In the genomic region with DNA sequence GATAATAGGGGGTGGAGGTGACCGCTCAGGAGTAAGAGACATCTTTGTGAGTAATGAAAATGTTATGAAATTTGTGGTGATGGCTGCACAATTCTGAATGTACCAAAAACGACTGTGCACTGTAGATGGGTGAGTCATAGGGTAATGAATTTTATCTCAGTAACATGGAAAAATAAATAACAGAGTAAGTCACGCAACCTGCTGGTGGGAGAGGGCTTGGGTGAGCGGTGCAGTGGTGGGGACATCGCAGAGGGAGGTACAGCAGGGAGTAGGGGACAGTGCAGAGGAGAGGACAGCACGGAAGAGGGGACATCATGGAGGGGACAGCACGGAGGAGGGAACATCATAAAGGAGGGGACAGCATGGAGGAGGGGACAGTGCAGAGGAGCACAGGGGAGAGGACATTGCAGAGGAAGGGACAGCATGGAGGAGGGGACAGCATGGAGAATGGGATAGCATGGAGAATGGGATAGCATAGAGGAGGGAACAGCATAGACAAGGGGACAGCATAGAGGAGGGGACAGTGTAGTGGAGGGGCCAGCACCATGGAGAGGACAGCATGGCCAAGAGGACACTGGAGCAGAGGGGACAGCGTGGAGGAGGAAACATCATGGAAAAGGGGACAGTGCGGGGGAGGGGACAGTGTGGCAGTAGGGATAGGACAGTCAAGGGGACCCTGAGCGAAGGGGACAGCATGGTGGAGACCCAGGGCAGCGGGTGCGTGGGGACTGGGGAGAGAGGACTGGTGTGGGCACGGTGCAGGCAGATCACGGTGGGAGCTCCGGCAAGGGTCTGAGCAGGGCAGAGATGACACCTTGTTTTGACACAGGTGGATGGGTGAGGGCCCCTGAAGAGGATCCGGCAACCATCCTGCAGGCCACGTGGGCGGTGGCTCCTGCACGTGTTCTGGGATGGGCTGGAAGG, we compare ENCODE assay signal across 13 cellular contexts.
DNase-seq lines count a peak whose midpoint lies in the region; ATAC-seq and TF ChIP-seq lines count a peak whose summit lies in the region.
"Had no signal": no experiment of that assay in that cellular context is flagged by ENCODE, and none has a peak within 500 bp of the region (broad histone marks: within the 10 kb centered on the region; RNA-seq: fewer than 3 reads in every experiment).

No MANE protein-coding gene starts in this region.

- H3K27me3 ChIP-seq in left ventricle myocardium inferior (ENCODE audit: low read depth): no peaks in the 10 kb centered on the region
- H3K27me3 ChIP-seq: gastroesophageal sphincter had no signal

- H3K9me3 ChIP-seq in left ventricle myocardium inferior (replicated peaks): peaks cover 46% of the 10 kb centered on the region

- H3K27ac ChIP-seq in left ventricle myocardium inferior (replicated peaks): no peak overlapping the region
- H3K27ac ChIP-seq: gastroesophageal sphincter had no signal

- peaks cover 30% of the 10 kb centered on the region for H3K36me3 ChIP-seq in left ventricle myocardium inferior

- H3K4me1 ChIP-seq in left ventricle myocardium inferior: no peaks in the 10 kb centered on the region
- H3K4me1 ChIP-seq: gastroesophageal sphincter had no signal

- in situ Hi-C loops in KBM-7 (cut with MboI; ENCODE audit: low pct_unique_long_range_greater_than_20kb, low sequenced_read_pairs): no loop called here

- DNase-seq in AG10803 (ENCODE audit: low read depth) (peak; percentile 88), KBM-7 (peak; percentile 4), amniotic stem cell (lab: John Stamatoyannopoulos, UW) (peak; percentile 80), iris pigment epithelial cell (ENCODE audit: low read depth) (peak; percentile 86), left ventricle myocardium inferior (no peak), NCI-H524 treated with DMSO at 0.1 percent for 48 hours (lab: John Stamatoyannopoulos, UW) (no peak)
- no peak for DNase-seq in stimulated activated CD4-positive, alpha-beta T cell treated with anti-CD3 and anti-CD28 coated beads, Interleukin-4, amount 100 ng/mL, for 1 hour
- DNase-seq: activated effector memory CD4-positive, alpha-beta T cell treated with Interleukin-2 at 50 U/mL for 16 hours; naive B cell; NCI-H2029; T-helper 9 cell had no signal

- no peak for ATAC-seq in GM18517 (IDR thresholded peaks at IDR 0.05; ENCODE audit: unreplicated experiment)
- ATAC-seq: gastroesophageal sphincter had no signal

- no peak overlapping the region for H3K4me3 ChIP-seq in AG10803 (ENCODE audit: low read length)
- no peak overlapping the region for H3K4me3 ChIP-seq in left ventricle myocardium inferior
- H3K4me3 ChIP-seq: gastroesophageal sphincter had no signal

- intact Hi-C loops in left ventricle myocardium inferior (cut with micrococcal nuclease): no loop called here

- TF ChIP-seq CTCF in AG10803 (conservative IDR thresholded peaks at IDR 0.05; ENCODE audit: low read length): peak; percentile 18; the same call in 1 of the 2 replicates
- no peak for TF ChIP-seq CTCF in left ventricle myocardium inferior (IDR thresholded peaks at IDR 0.05; ENCODE audit: borderline replicate concordance)

Comparison
In these comparisons a context has a peak if more than half of its experiments do, and no peak if none do; other contexts are left out.
1. DNase-seq: peak in AG10803 (single experiment), KBM-7 (single experiment), amniotic stem cell (single experiment) and iris pigment epithelial cell (single experiment); none in stimulated activated CD4-positive, alpha-beta T cell treated with anti-CD3 and anti-CD28 coated beads, Interleukin-4, amount 100 ng/mL, for 1 hour (single experiment), left ventricle myocardium inferior (single experiment) and NCI-H524 treated with DMSO at 0.1 percent for 48 hours (single experiment).